Comparison of ENCODE assay signal across 3 cellular contexts in genomic region chr20:47349365-47350180, GRCh38.
TF ChIP-seq lines count a peak whose summit lies in the region.

No MANE protein-coding gene starts in this region.

TF ChIP-seq in IMR-90, 13 proteins besides CTCF, POLR2A, EP300 and RAD21:
- TF ChIP-seq CEBPB (IDR thresholded peaks at IDR 0.05; ENCODE audit: low read depth, low read length) (no peak), BHLHE40 (IDR thresholded peaks at IDR 0.05; ENCODE audit: low read depth, low read length) (no peak), NFE2L2 (IDR thresholded peaks at IDR 0.05; ENCODE audit: low read depth, low read length) (no peak), RFX5 (IDR thresholded peaks at IDR 0.05; ENCODE audit: low read depth, low read length) (no peak), FOS (IDR thresholded peaks at IDR 0.05; ENCODE audit: low read depth, low read length) (no peak), MXI1 (IDR thresholded peaks at IDR 0.05; ENCODE audit: borderline replicate concordance, low read depth, low read length) (no peak), CHD1 (IDR thresholded peaks at IDR 0.05; ENCODE audit: low read depth, low read length) (no peak), RCOR1 (IDR thresholded peaks at IDR 0.05; ENCODE audit: insufficient replicate concordance, low read length) (no peak), MAZ (IDR thresholded peaks at IDR 0.05; ENCODE audit: borderline replicate concordance, low read depth, low read length) (no peak), SMC3 (IDR thresholded peaks at IDR 0.05; ENCODE audit: low read depth, low read length) (no peak), MAFK (IDR thresholded peaks at IDR 0.05; ENCODE audit: low read depth, low read length) (no peak)
- TF ChIP-seq, protein P1, sequence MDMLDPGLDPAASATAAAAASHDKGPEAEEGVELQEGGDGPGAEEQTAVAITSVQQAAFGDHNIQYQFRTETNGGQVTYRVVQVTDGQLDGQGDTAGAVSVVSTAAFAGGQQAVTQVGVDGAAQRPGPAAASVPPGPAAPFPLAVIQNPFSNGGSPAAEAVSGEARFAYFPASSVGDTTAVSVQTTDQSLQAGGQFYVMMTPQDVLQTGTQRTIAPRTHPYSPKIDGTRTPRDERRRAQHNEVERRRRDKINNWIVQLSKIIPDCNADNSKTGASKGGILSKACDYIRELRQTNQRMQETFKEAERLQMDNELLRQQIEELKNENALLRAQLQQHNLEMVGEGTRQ (IDR thresholded peaks at IDR 0.05; ENCODE audit: low read depth, low read length): no peak
- TF ChIP-seq, protein P2, sequence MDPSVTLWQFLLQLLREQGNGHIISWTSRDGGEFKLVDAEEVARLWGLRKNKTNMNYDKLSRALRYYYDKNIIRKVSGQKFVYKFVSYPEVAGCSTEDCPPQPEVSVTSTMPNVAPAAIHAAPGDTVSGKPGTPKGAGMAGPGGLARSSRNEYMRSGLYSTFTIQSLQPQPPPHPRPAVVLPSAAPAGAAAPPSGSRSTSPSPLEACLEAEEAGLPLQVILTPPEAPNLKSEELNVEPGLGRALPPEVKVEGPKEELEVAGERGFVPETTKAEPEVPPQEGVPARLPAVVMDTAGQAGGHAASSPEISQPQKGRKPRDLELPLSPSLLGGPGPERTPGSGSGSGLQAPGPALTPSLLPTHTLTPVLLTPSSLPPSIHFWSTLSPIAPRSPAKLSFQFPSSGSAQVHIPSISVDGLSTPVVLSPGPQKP (IDR thresholded peaks at IDR 0.05; ENCODE audit: borderline replicate concordance, low read depth, low read length): no peak

TF ChIP-seq in K562, 482 proteins besides CTCF, POLR2A, EP300 and RAD21 (continues in another document):
- TF ChIP-seq ZNF639 (CRISPR knock-in tag; conservative IDR thresholded peaks at IDR 0.05 in 1 of 2, IDR thresholded peaks at IDR 0.05 in 1 of 2) (0 out of 4 replicates have a peak, but pooled peaks of 1 of the 2 experiments have one; percentile 10), EWSR1 (IDR thresholded peaks at IDR 0.05; ENCODE audit: borderline replicate concordance, low read depth, partially characterized antibody) (peak; percentile 43), ZNF668 (CRISPR knock-in tag; IDR thresholded peaks at IDR 0.05) (no peak)
- TF ChIP-seq, protein P3, sequence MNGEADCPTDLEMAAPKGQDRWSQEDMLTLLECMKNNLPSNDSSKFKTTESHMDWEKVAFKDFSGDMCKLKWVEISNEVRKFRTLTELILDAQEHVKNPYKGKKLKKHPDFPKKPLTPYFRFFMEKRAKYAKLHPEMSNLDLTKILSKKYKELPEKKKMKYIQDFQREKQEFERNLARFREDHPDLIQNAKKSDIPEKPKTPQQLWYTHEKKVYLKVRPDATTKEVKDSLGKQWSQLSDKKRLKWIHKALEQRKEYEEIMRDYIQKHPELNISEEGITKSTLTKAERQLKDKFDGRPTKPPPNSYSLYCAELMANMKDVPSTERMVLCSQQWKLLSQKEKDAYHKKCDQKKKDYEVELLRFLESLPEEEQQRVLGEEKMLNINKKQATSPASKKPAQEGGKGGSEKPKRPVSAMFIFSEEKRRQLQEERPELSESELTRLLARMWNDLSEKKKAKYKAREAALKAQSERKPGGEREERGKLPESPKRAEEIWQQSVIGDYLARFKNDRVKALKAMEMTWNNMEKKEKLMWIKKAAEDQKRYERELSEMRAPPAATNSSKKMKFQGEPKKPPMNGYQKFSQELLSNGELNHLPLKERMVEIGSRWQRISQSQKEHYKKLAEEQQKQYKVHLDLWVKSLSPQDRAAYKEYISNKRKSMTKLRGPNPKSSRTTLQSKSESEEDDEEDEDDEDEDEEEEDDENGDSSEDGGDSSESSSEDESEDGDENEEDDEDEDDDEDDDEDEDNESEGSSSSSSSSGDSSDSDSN (IDR thresholded peaks at IDR 0.05; ENCODE audit: borderline replicate concordance in 1 of 2, low read depth in 2 of 2, low read length in 2 of 2): 0 out of 4 replicates have a peak, but pooled peaks of 1 of the 2 experiments have one; percentile 16

TF ChIP-seq in HEK293T, 16 proteins besides CTCF, POLR2A, EP300 and RAD21:
- TF ChIP-seq LEF1 (IDR thresholded peaks at IDR 0.05; ENCODE audit: borderline replicate concordance): no peak
- no peak for TF ChIP-seq ARNT (IDR thresholded peaks at IDR 0.05)
- TF ChIP-seq, protein P4, sequence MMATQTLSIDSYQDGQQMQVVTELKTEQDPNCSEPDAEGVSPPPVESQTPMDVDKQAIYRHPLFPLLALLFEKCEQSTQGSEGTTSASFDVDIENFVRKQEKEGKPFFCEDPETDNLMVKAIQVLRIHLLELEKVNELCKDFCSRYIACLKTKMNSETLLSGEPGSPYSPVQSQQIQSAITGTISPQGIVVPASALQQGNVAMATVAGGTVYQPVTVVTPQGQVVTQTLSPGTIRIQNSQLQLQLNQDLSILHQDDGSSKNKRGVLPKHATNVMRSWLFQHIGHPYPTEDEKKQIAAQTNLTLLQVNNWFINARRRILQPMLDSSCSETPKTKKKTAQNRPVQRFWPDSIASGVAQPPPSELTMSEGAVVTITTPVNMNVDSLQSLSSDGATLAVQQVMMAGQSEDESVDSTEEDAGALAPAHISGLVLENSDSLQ (IDR thresholded peaks at IDR 0.05): no peak
- TF ChIP-seq ELF4 (IDR thresholded peaks at IDR 0.05): no peak
- TF ChIP-seq HDGF (IDR thresholded peaks at IDR 0.05; ENCODE audit: borderline replicate concordance): no peak
- no peak for TF ChIP-seq L3MBTL2 (conservative IDR thresholded peaks at IDR 0.05)
- no peak for TF ChIP-seq BHLHE40 (IDR thresholded peaks at IDR 0.05; ENCODE audit: borderline replicate concordance)
- no peak for TF ChIP-seq NFRKB (IDR thresholded peaks at IDR 0.05)
- TF ChIP-seq ZNF384 (IDR thresholded peaks at IDR 0.05): no peak
- TF ChIP-seq FOXA1 (IDR thresholded peaks at IDR 0.05): no peak
- TF ChIP-seq FOXM1 (IDR thresholded peaks at IDR 0.05; ENCODE audit: borderline replicate concordance): no peak
